ENCODE assay signal across 21 cellular contexts in the genomic region with DNA sequence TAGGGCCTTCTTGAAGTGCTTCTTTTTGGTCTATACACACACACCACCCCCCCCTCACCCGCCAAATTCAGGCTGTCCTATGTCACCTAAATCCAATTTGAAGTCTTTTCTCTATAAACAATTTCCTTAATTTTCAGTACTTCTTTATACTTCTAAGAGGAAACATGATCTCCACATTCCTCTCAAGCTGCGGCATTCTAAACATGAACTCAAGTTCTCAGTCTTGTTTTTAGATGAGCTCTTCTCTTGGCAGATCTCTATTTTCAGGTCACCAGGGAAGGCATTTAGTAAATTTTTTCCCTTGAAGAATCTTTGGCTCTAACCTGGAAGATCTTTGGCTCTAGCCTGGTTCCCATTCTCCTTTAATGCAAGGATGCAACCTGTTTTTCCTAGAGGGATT.
"Had no signal": no experiment of that assay in that cellular context is flagged by ENCODE, and none has a peak within 500 bp of the region (broad histone marks: within the 10 kb centered on the region; RNA-seq: fewer than 3 reads in every experiment).

No MANE protein-coding gene starts in this region.

- H3K27me3 ChIP-seq: esophagus muscularis mucosa, ovary, upper lobe of left lung, uterus had no signal

- DNase-seq: effector memory CD8-positive, alpha-beta T cell; foreskin keratinocyte; head of caudate nucleus; left colon; mammary epithelial cell; naive thymus-derived CD4-positive, alpha-beta T cell; nucleus accumbens; ovary; right cardiac atrium; stimulated activated CD4-positive, alpha-beta T cell treated with anti-CD3 and anti-CD28 coated beads, Interleukin-4, amount 100 ng/mL, for 1 hour; stimulated activated CD8-positive, alpha-beta memory T cell treated with anti-CD3 and anti-CD28 coated beads, Interleukin-4, amount 100 ng/mL, for 48 hours; stimulated activated naive CD8-positive, alpha-beta T cell treated with anti-CD3 and anti-CD28 coated beads, Interleukin-15, Interleukin-2, amounts not matched to agents 100 U/mL and 50 U/mL, for 24 hours; tibial artery; upper lobe of left lung; uterus had no signal

- H3K4me3 ChIP-seq: esophagus muscularis mucosa, hepatocyte, ovary, smooth muscle cell, suprapubic skin, tibial artery, upper lobe of left lung, uterus had no signal

- H2AFZ ChIP-seq: hepatocyte had no signal

- H3K4me1 ChIP-seq: esophagus muscularis mucosa, foreskin keratinocyte, suprapubic skin, tibial artery, upper lobe of left lung, uterus had no signal

- H3K9me3 ChIP-seq: esophagus muscularis mucosa, ovary, suprapubic skin, tibial artery, upper lobe of left lung, uterus had no signal

- ATAC-seq: effector memory CD8-positive, alpha-beta T cell; foreskin keratinocyte; left colon; naive thymus-derived CD4-positive, alpha-beta T cell; right cardiac atrium; stimulated activated effector memory CD8-positive, alpha-beta T cell treated with anti-CD3 and anti-CD28 coated beads, Interleukin-12 subunit alpha, Interleukin-12 subunit beta, amount 100 ng/mL, for 72 hours; stimulated activated naive CD8-positive, alpha-beta T cell treated with anti-CD3 and anti-CD28 coated beads, Interleukin-15, Interleukin-2, amounts not matched to agents 100 U/mL and 50 U/mL, for 24 hours had no signal

- H3K36me3 ChIP-seq: esophagus muscularis mucosa, ovary, suprapubic skin, tibial artery, upper lobe of left lung, uterus had no signal

- H3K27ac ChIP-seq: epithelial cell of prostate, esophagus muscularis mucosa, foreskin keratinocyte, hepatocyte, ovary, suprapubic skin, tibial artery, upper lobe of left lung, uterus had no signal

- H3K4me2 ChIP-seq: hepatocyte, smooth muscle cell had no signal

- H3K79me2 ChIP-seq: hepatocyte had no signal
